Comparison of ENCODE assay signal across 32 cellular contexts in genomic region chr7:20302866-20303265, GRCh38. TPM values are rescaled to one million over a fixed set of nuclear protein-coding genes. Genes with fewer than 3 reads are reported as not detected.
"Had no signal": no experiment of that assay in that cellular context is flagged by ENCODE, and none has a peak within 500 bp of the region (broad histone marks: within the 10 kb centered on the region; RNA-seq: fewer than 3 reads in every experiment).

No MANE protein-coding gene starts in this region.

- H3K9me3 Mint-ChIP-seq: activated naive CD4-positive, alpha-beta T cell treated with anti-CD3 and anti-CD28 coated beads, Interleukin-2, amount 50 U/mL, for 72 hours; activated naive CD8-positive, alpha-beta T cell treated with anti-CD3 and anti-CD28 coated beads, Interleukin-2, amount 50 U/mL, for 24 hours; activated T-cell treated with anti-CD3 and anti-CD28 coated beads, Interleukin-2, amount 50 U/mL, for 24 hours; activated T-helper 1 cell treated with anti-CD3 and anti-CD28 coated beads, Interleukin-12 subunit alpha, Interleukin-12 subunit beta, Interleukin-2, Interleukin-4 antibody, amounts not matched to agents 30 ng/mL and 10 ng/mL and 1 ng/mL, durations not matched to agents 14 hours and 24 hours and 36 hours; IgD-negative memory B cell; T-cell had no signal

- H3K36me3 ChIP-seq: ascending aorta, cardiac muscle cell, MG63, Peyer's patch, WERI-Rb-1 had no signal

- H3K27me3 Mint-ChIP-seq: activated CD8-positive, alpha-beta memory T cell treated with anti-CD3 and anti-CD28 coated beads, Interleukin-2, amount 10 ng/mL, durations not matched to agents 7 days and 5 days; IgD-negative memory B cell; T-cell had no signal

- H3K36me3 Mint-ChIP-seq: activated CD8-positive, alpha-beta memory T cell treated with anti-CD3 and anti-CD28 coated beads, Interleukin-2, amount 10 ng/mL, durations not matched to agents 7 days and 5 days; activated naive CD4-positive, alpha-beta T cell treated with anti-CD3 and anti-CD28 coated beads, Interleukin-2, amount 50 U/mL, for 72 hours; brain; IgD-negative memory B cell; T-cell had no signal

- H3K9me3 ChIP-seq: ascending aorta, MG63, Peyer's patch had no signal

- H3K4me3 ChIP-seq: ascending aorta, cardiac muscle cell, MG63, Peyer's patch, SK-N-MC had no signal

- ATAC-seq: activated CD4-positive, CD25-positive, alpha-beta regulatory T cell treated with anti-CD3 and anti-CD28 coated beads, Interleukin-2, amount 50 U/mL, for 24 hours; activated CD8-positive, alpha-beta memory T cell treated with anti-CD3 and anti-CD28 coated beads, Interleukin-2, amount 10 ng/mL, durations not matched to agents 7 days and 5 days; activated naive CD4-positive, alpha-beta T cell treated with anti-CD3 and anti-CD28 coated beads, Interleukin-2, amount 50 U/mL, for 72 hours; activated naive CD8-positive, alpha-beta T cell treated with anti-CD3 and anti-CD28 coated beads, Interleukin-2, amount 50 U/mL, for 24 hours; T-cell had no signal

- DNase-seq: activated CD4-positive, alpha-beta T cell treated with anti-CD3 and anti-CD28 coated beads for 4 hours; activated CD4-positive, alpha-beta T cell treated with anti-CD3 and anti-CD28 coated beads, Interleukin-2, amount 50 U/mL, for 48 hours; activated CD8-positive, alpha-beta memory T cell treated with anti-CD3 and anti-CD28 coated beads, Interleukin-2, amount 10 ng/mL, durations not matched to agents 7 days and 5 days; activated effector memory CD4-positive, alpha-beta T cell treated with Interleukin-2 at 50 U/mL for 16 hours; activated naive CD4-positive, alpha-beta T cell treated with Interleukin-2 at 50 U/mL for 16 hours; activated naive CD8-positive, alpha-beta T cell treated with anti-CD3 and anti-CD28 coated beads, Interleukin-2, amount 50 U/mL, for 24 hours; activated T-cell treated with anti-CD3 and anti-CD28 coated beads, Interleukin-2, amount 50 U/mL, for 24 hours; amniotic stem cell; KG1; MG63; MV-4-11; NCI-H1092 treated with DMSO at 0.1 percent for 48 hours; NCI-H1417 treated with DMSO at 0.1 percent for 48 hours; NCI-H1694; NCI-H2029 treated with DMSO at 0.1 percent for 48 hours; NCI-H345; NCI-H510A; NCI-H526 treated with DMSO at 0.1 percent for 48 hours; NCI-H82; T-cell; T-helper 2 cell; T1000; WERI-Rb-1 had no signal

- H3K27me3 ChIP-seq: ascending aorta, cardiac muscle cell, MG63, Peyer's patch had no signal

- H3K27ac ChIP-seq: ascending aorta, cardiac muscle cell, SK-N-MC, WERI-Rb-1 had no signal

- H3K4me3 Mint-ChIP-seq: activated CD8-positive, alpha-beta memory T cell treated with anti-CD3 and anti-CD28 coated beads, Interleukin-2, amount 10 ng/mL, durations not matched to agents 7 days and 5 days; activated naive CD8-positive, alpha-beta T cell treated with anti-CD3 and anti-CD28 coated beads, Interleukin-2, amount 50 U/mL, for 24 hours; activated T-cell treated with anti-CD3 and anti-CD28 coated beads, Interleukin-2, amount 50 U/mL, for 24 hours; activated T-helper 1 cell treated with anti-CD3 and anti-CD28 coated beads, Interleukin-12 subunit alpha, Interleukin-12 subunit beta, Interleukin-2, Interleukin-4 antibody, amounts not matched to agents 30 ng/mL and 10 ng/mL and 1 ng/mL, durations not matched to agents 14 hours and 24 hours and 36 hours; brain; IgD-negative memory B cell; T-cell had no signal

- H3K27ac Mint-ChIP-seq: activated CD8-positive, alpha-beta memory T cell treated with anti-CD3 and anti-CD28 coated beads, Interleukin-2, amount 10 ng/mL, durations not matched to agents 7 days and 5 days; activated naive CD4-positive, alpha-beta T cell treated with anti-CD3 and anti-CD28 coated beads, Interleukin-2, amount 50 U/mL, for 72 hours; activated naive CD8-positive, alpha-beta T cell treated with anti-CD3 and anti-CD28 coated beads, Interleukin-2, amount 50 U/mL, for 24 hours; activated T-cell treated with anti-CD3 and anti-CD28 coated beads, Interleukin-2, amount 50 U/mL, for 24 hours; activated T-helper 1 cell treated with anti-CD3 and anti-CD28 coated beads, Interleukin-12 subunit alpha, Interleukin-12 subunit beta, Interleukin-2, Interleukin-4 antibody, amounts not matched to agents 30 ng/mL and 10 ng/mL and 1 ng/mL, durations not matched to agents 14 hours and 24 hours and 36 hours; IgD-negative memory B cell; T-cell had no signal

RNA-seq across cellular contexts. Expression of gene ITGB8, which starts 27.8 kb away (rescaled TPM):
- polyA plus RNA-seq: IgD-negative memory B cell had no signal
